In genomic region chr22:35109613-35110012, GRCh38 we compare ENCODE assay signal across 11 cellular contexts. TPM values are rescaled to one million over a fixed set of nuclear protein-coding genes. Genes with fewer than 3 reads are reported as not detected.
"Had no signal": no experiment of that assay in that cellular context is flagged by ENCODE, and none has a peak within 500 bp of the region (broad histone marks: within the 10 kb centered on the region; RNA-seq: fewer than 3 reads in every experiment).

No MANE protein-coding gene starts in this region.

- H3K27ac ChIP-seq: GM23248 had no signal

- DNase-seq: GM23248, GOT3, H7, HFFc6, KBM-7 had no signal

- H3K4me1 ChIP-seq: HAP-1 had no signal

- ATAC-seq: HCT116, HepG2 had no signal

- H2AFZ ChIP-seq: GM23248 had no signal

- H3K9me3 ChIP-seq: HAP-1 had no signal

- H3K36me3 ChIP-seq: HAP-1 had no signal

- H3K4me3 ChIP-seq: GM23248, HAP-1 had no signal

RNA-seq across cellular contexts. Expression of gene ISX, which starts 43.7 kb away (rescaled TPM):
- total RNA-seq: GM23248, H4, H7, HFFc6, HT1080 had no signal
- polyA plus RNA-seq: GM23248, IgD-negative memory B cell had no signal
